Comparison of ENCODE assay signal across 14 cellular contexts in the genomic region with DNA sequence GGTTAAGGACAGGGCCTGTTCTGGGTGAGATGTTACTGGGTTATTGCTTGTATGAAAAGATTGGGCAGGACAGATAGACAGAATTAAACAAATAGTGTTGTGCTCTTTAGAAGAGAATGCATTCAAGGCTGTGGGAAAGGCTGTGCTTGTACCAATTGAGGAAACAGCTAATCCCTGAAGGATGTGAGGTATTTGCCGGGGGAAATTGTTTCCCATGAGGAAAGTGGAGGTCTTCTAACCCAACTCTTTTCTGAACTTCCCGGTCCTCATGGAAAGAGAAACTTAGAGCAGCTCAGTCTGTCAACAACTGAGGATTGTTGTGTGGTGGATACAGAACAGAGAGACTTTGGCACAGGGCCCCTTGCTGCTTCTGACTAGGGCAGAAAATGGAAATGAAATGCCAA. TPM values are rescaled to one million over a fixed set of nuclear protein-coding genes. Genes with fewer than 3 reads are reported as not detected.
DNase-seq lines count a peak whose midpoint lies in the region; ATAC-seq and TF ChIP-seq lines count a peak whose summit lies in the region.
"Had no signal": no experiment of that assay in that cellular context is flagged by ENCODE, and none has a peak within 500 bp of the region (broad histone marks: within the 10 kb centered on the region; RNA-seq: fewer than 3 reads in every experiment).

No MANE protein-coding gene starts in this region.

- H3K4me3 ChIP-seq in IMR-90 (ENCODE audit: insufficient read depth, low read depth, low read length) (no peak overlapping the region), spleen (no peak overlapping the region)

- intact Hi-C loops in IMR-90 (cut with micrococcal nuclease): no loop called here
- intact Hi-C loops in spleen (cut with DNase I; ENCODE audit: low total_unique reads): no loop called here

- H3K23ac ChIP-seq in IMR-90 (ENCODE audit: low read depth, low read length): peak overlapping the region; percentile 74

- H3K36me3 ChIP-seq in IMR-90 (ENCODE audit: control insufficient read depth, insufficient read depth, low read length): no peaks in the 10 kb centered on the region; the same call in 1 of the 2 replicates
- H3K36me3 ChIP-seq in spleen: peaks cover 0 to 20% (median under 1%) of the 10 kb centered on the region in 6 donors

- in situ Hi-C loops in IMR-90 (cut with MboI; ENCODE audit: low sequenced_read_pairs): no loop called here

- peak overlapping the region in 1 of 2 experiments; percentile 74; a peak in 1 of 4 replicates for H4K8ac ChIP-seq in IMR-90 (ENCODE audit: low read depth in 2 of 2, low read length in 2 of 2)

- H3K4me2 ChIP-seq in IMR-90 (ENCODE audit: low read depth, low read length): peak overlapping the region; percentile 77

- H3K9me3 ChIP-seq in IMR-90 (ENCODE audit: control insufficient read depth, insufficient read depth, low read length): no peaks in the 10 kb centered on the region
- H3K9me3 ChIP-seq in spleen: no peaks in the 10 kb centered on the region

- H4K5ac ChIP-seq in IMR-90 (ENCODE audit: low read depth, low read length): peak overlapping the region; percentile 31; the same call in 1 of the 2 replicates

- H2BK120ac ChIP-seq in IMR-90 (ENCODE audit: low read depth, low read length): peak overlapping the region; percentile 46; the same call in 1 of the 2 replicates

- H2BK20ac ChIP-seq in IMR-90 (ENCODE audit: low read depth, low read length): peak overlapping the region; percentile 34; the same call in 1 of the 2 replicates

- no peak overlapping the region for H3K9ac ChIP-seq in IMR-90 (ENCODE audit: low read depth, low read length)

- H2AK5ac ChIP-seq in IMR-90 (ENCODE audit: low read depth, low read length): no peak overlapping the region

- H3K14ac ChIP-seq in IMR-90 (replicated peaks; ENCODE audit: low read depth, low read length): peak overlapping the region; percentile 64

- POLR2A ChIA-PET in IMR-90 (lab: Charles Lee; ENCODE audit: unreplicated experiment): interaction anchor here (1.4 kb wide), 1 partner anchor 8 kb away, joined by 3 read pairs; no protein-coding TSS in a partner anchor
- POLR2A ChIA-PET in RWPE1 (lab: Yijun Ruan, JAX; ENCODE audit: low non-redundant PET): no interaction called here

- H4K91ac ChIP-seq in IMR-90 (ENCODE audit: insufficient read depth, low read depth, low read length): 0 out of 2 replicates have a peak overlapping the region, but pooled peaks have one; percentile 8

- TF ChIP-seq CTCF in IMR-90 (conservative IDR thresholded peaks at IDR 0.05; ENCODE audit: low read depth, low read length) (no peak), spleen (IDR thresholded peaks at IDR 0.05 in 8 of 11, conservative IDR thresholded peaks at IDR 0.05 in 3 of 11) (no peak), RWPE1 (conservative IDR thresholded peaks at IDR 0.05; ENCODE audit: low read depth) (no peak)

- no peak for TF ChIP-seq RAD21 in IMR-90 (IDR thresholded peaks at IDR 0.05; ENCODE audit: low read length)

- peak; percentile 74 for DNase-seq in IMR-90
- DNase-seq in iris pigment epithelial cell (ENCODE audit: low read depth): peak; percentile 88
- no peak for DNase-seq in spleen
- no peak for DNase-seq in RWPE1 (ENCODE audit: low spot score)
- no peak for DNase-seq in SW480 (ENCODE audit: low spot score)
- no peak for DNase-seq in NCI-H748 treated with DMSO at 0.1 percent for 48 hours (lab: John Stamatoyannopoulos, UW)
- DNase-seq: activated naive CD4-positive, alpha-beta T cell treated with anti-CD3 and anti-CD28 coated beads for 36 hours; KBM-7; natural killer cell; NCI-H1930; T1000 had no signal

- H4K20me1 ChIP-seq in IMR-90 (ENCODE audit: insufficient read depth, low read length): peaks cover 23% of the 10 kb centered on the region; the same call in 1 of the 2 replicates

- H3K4me1 ChIP-seq in IMR-90 (ENCODE audit: control insufficient read depth, insufficient read depth, low read length): peaks cover 4% of the 10 kb centered on the region
- H3K4me1 ChIP-seq in spleen: peaks cover 0 to 16% (median 6%) of the 10 kb centered on the region in 6 donors

- no TSS peak for BruUV-seq in IMR-90 (replicated peaks; lab: Mats Ljungman, UMichigan)

- 60% methylated on average over 1 of the region's 2 CpGs; no CpG with 5 or more reads in 1 of the 2 experiments for WGBS in IMR-90 (ENCODE audit: extremely low coverage in 2 of 2, insufficient read length in 1 of 2), 2 experiments
- 63 to 88% (median 72%) methylated on average over 2 of the region's 2 CpGs for WGBS in spleen, 5 donors

- dilution Hi-C loops in IMR-90 (cut with HindIII; ENCODE audit: low sequenced_read_pairs, unreplicated experiment): no loop called here

- no peak for TF ChIP-seq POLR2A in IMR-90 (IDR thresholded peaks at IDR 0.05; ENCODE audit: low read depth, low read length)
- no peak for TF ChIP-seq POLR2A in spleen (IDR thresholded peaks at IDR 0.05)

- CTCF ChIA-PET in IMR-90 (lab: Yijun Ruan, JAX): no interaction called here
- CTCF ChIA-PET in RWPE1 (lab: Yijun Ruan, JAX): no interaction called here

- H2AFZ ChIP-seq in IMR-90 (replicated peaks; ENCODE audit: low read length, poor library complexity): peak overlapping the region; percentile 43

- no peaks in the 10 kb centered on the region for H3K27me3 ChIP-seq in IMR-90 (ENCODE audit: control insufficient read depth, insufficient read depth, low read length)
- H3K27me3 ChIP-seq in spleen (replicated peaks in 1 of 7): no peaks in the 10 kb centered on the region

- ATAC-seq in IMR-90 (ENCODE audit: low read depth) (peak; percentile 91), HG02759 (IDR thresholded peaks at IDR 0.05; ENCODE audit: unreplicated experiment) (no peak)
- ATAC-seq: natural killer cell; stimulated activated memory B cell treated with anti-CD40 and anti-IgM and Interleukin-4, amounts not matched to agents 10 μg/mL and 1 μg/mL and 100 μg/mL, for 72 hours had no signal

- H3K79me1 ChIP-seq in IMR-90 (ENCODE audit: low read depth in 1 of 2, low read length in 2 of 2): peaks cover 31 to 52% of the 10 kb centered on the region in 2 experiments

- peak overlapping the region; percentile 49; the same call in 1 of the 2 replicates for H3K18ac ChIP-seq in IMR-90 (ENCODE audit: low read depth, low read length)

- H3K9me1 ChIP-seq in IMR-90 (ENCODE audit: insufficient read depth, low read length): no peaks in the 10 kb centered on the region; the same call in none of the 2 replicates

- H2AK9ac ChIP-seq in IMR-90 (replicated peaks; ENCODE audit: low read depth, low read length, poor library complexity): peak overlapping the region; percentile 5

- H3K4ac ChIP-seq in IMR-90 (ENCODE audit: low read depth, low read length): peak overlapping the region; percentile 45; the same call in 1 of the 2 replicates

- H2BK5ac ChIP-seq in IMR-90 (ENCODE audit: low read depth, low read length, poor library complexity, severe bottlenecking): peak overlapping the region; percentile 61

- no peak overlapping the region; the same call in 2 of the 3 replicates for H2BK15ac ChIP-seq in IMR-90 (ENCODE audit: low read depth, low read length)

- no peak overlapping the region for H3K56ac ChIP-seq in IMR-90 (ENCODE audit: extremely low read depth, insufficient read depth, low read length)

- H3K27ac ChIP-seq in IMR-90 (ENCODE audit: insufficient read depth, low read length): no peak overlapping the region; the same call in 1 of the 2 replicates
- H3K27ac ChIP-seq in cingulate gyrus (ENCODE audit: low read depth, low read length): peak overlapping the region; percentile 39
- peak overlapping the region in 7 of 8 donors; percentile 10 to 71 (median 61) for H3K27ac ChIP-seq in spleen
- no peak overlapping the region for H3K27ac ChIP-seq in RWPE1

TF ChIP-seq in IMR-90, 13 proteins besides CTCF, POLR2A, EP300 and RAD21 (continues in another document):
- TF ChIP-seq FOS (IDR thresholded peaks at IDR 0.05; ENCODE audit: low read depth, low read length): no peak
- no peak for TF ChIP-seq MAFK (IDR thresholded peaks at IDR 0.05; ENCODE audit: low read depth, low read length)
- TF ChIP-seq MAZ (IDR thresholded peaks at IDR 0.05; ENCODE audit: borderline replicate concordance, low read depth, low read length): no peak
- TF ChIP-seq MXI1 (IDR thresholded peaks at IDR 0.05; ENCODE audit: borderline replicate concordance, low read depth, low read length): no peak
- TF ChIP-seq RFX5 (IDR thresholded peaks at IDR 0.05; ENCODE audit: low read depth, low read length): no peak
- TF ChIP-seq, protein P1, sequence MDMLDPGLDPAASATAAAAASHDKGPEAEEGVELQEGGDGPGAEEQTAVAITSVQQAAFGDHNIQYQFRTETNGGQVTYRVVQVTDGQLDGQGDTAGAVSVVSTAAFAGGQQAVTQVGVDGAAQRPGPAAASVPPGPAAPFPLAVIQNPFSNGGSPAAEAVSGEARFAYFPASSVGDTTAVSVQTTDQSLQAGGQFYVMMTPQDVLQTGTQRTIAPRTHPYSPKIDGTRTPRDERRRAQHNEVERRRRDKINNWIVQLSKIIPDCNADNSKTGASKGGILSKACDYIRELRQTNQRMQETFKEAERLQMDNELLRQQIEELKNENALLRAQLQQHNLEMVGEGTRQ (IDR thresholded peaks at IDR 0.05; ENCODE audit: low read depth, low read length): no peak
- TF ChIP-seq BHLHE40 (IDR thresholded peaks at IDR 0.05; ENCODE audit: low read depth, low read length): no peak
- TF ChIP-seq, protein P2, sequence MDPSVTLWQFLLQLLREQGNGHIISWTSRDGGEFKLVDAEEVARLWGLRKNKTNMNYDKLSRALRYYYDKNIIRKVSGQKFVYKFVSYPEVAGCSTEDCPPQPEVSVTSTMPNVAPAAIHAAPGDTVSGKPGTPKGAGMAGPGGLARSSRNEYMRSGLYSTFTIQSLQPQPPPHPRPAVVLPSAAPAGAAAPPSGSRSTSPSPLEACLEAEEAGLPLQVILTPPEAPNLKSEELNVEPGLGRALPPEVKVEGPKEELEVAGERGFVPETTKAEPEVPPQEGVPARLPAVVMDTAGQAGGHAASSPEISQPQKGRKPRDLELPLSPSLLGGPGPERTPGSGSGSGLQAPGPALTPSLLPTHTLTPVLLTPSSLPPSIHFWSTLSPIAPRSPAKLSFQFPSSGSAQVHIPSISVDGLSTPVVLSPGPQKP (IDR thresholded peaks at IDR 0.05; ENCODE audit: borderline replicate concordance, low read depth, low read length): no peak
- TF ChIP-seq CHD1 (IDR thresholded peaks at IDR 0.05; ENCODE audit: low read depth, low read length): no peak
- no peak for TF ChIP-seq CEBPB (IDR thresholded peaks at IDR 0.05; ENCODE audit: low read depth, low read length)

RNA-seq across cellular contexts. Expression of a gene that starts 9.5 kb away (rescaled TPM):
- total RNA-seq in IMR-90 (2012; rRNA removed): 6.9 and 8.1 TPM in 2 replicates
- polyA plus RNA-seq in IMR-90 (2012; rRNA removed): 5.9 and 6.8 TPM in 2 replicates
- polyA plus RNA-seq in IMR-90 (2012; cell fraction: cytosol; rRNA removed): 3.6 and 4.9 TPM in 2 replicates
- polyA plus RNA-seq in IMR-90 (2012; cell fraction: nucleus; rRNA removed; ENCODE audit: low replicate concordance): 5.5 and 6.4 TPM in 2 replicates
- total RNA-seq in spleen: 10 to 100 TPM; 14.6 to 32.0 (median 19.4) TPM
- polyA plus RNA-seq in spleen: 1 to 10 TPM; 2.5 to 4.4 (median 4.3) TPM

RNA-seq across cellular contexts. Expression of a gene that starts 57.6 kb away (rescaled TPM):
- total RNA-seq in IMR-90 (2012; rRNA removed): 5.3 and 5.6 TPM in 2 replicates
- 5.5 TPM in 2 replicates for polyA plus RNA-seq in IMR-90 (2012; rRNA removed)
- polyA plus RNA-seq in IMR-90 (2012; cell fraction: cytosol; rRNA removed): 3.8 and 5.6 TPM in 2 replicates
- polyA plus RNA-seq in IMR-90 (2012; cell fraction: nucleus; rRNA removed; ENCODE audit: low replicate concordance): 8.2 and 8.7 TPM in 2 replicates
- total RNA-seq in spleen: 10 to 100 TPM; 16.6 to 26.7 (median 22.2) TPM
- polyA plus RNA-seq in spleen: 1 to 10 TPM; 5.2 to 7.0 (median 5.7) TPM

Comparison
In these comparisons a context has a peak if more than half of its experiments do, and no peak if none do; other contexts are left out.
1. DNase-seq: peak in IMR-90 (single experiment) and iris pigment epithelial cell (single experiment); none in spleen (single experiment), RWPE1 (single experiment), SW480 (single experiment) and NCI-H748 treated with DMSO at 0.1 percent for 48 hours (single experiment).
2. H3K27ac ChIP-seq: peak in cingulate gyrus (single experiment) and spleen (7 of 8); none in IMR-90 (single experiment) and RWPE1 (single experiment).